In the genomic region with DNA sequence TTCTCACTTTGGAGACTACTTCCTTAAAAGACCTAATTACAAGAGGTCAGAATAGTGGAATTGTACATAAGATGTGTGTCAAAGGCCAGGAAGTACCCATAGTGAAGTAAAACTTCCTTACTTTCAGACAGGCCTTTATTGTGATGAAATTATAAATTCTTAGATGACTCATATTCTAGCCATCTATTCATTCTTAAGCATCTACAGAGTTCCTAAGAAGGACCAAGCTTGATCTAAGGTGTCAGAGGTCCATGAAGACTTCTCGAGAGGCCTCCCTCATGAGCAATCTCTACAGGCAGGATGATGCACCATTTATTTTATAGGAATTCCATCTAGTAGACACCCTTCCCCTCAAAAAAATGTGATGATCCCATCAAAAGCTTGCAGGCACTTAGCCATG, we compare ENCODE assay signal across 20 cellular contexts.
DNase-seq lines count a peak whose midpoint lies in the region; ATAC-seq, FAIRE-seq and TF ChIP-seq lines count a peak whose summit lies in the region.
"Had no signal": no experiment of that assay in that cellular context is flagged by ENCODE, and none has a peak within 500 bp of the region (broad histone marks: within the 10 kb centered on the region; RNA-seq: fewer than 3 reads in every experiment).

No MANE protein-coding gene starts in this region.

- H4K20me1 ChIP-seq in Loucy (ENCODE audit: insufficient read depth, low read length, poor library complexity, severe bottlenecking) (no peaks in the 10 kb centered on the region), osteoblast (ENCODE audit: insufficient read depth, low read length) (peaks cover 60% of the 10 kb centered on the region)

- TF ChIP-seq CTCF in Loucy (conservative IDR thresholded peaks at IDR 0.05; ENCODE audit: low read length) (no peak), epithelial cell of esophagus (IDR thresholded peaks at IDR 0.05; ENCODE audit: insufficient read depth, low read depth, low read length, missing control alignments) (no peak), osteoblast (IDR thresholded peaks at IDR 0.05; ENCODE audit: extremely low read depth, low read depth, low read length) (no peak)

- DNase-seq in ELR (ENCODE audit: low read depth): peak; percentile 57
- DNase-seq in epithelial cell of esophagus (ENCODE audit: low read depth): peak; percentile 19
- peak; percentile 61 for DNase-seq in osteoblast (ENCODE audit: insufficient read length, low spot score, missing footprints)
- DNase-seq in RCC 7860 (ENCODE audit: low spot score): no peak
- DNase-seq in GM19238 (ENCODE audit: insufficient read length, low spot score): no peak
- DNase-seq: activated CD4-positive, alpha-beta T cell treated with anti-CD3 and anti-CD28 coated beads for 1 hour; brain microvascular endothelial cell; CD4-positive, CD25-positive, alpha-beta regulatory T cell; erythroblast; head of caudate nucleus; lower lobe of right lung; NCI-H1436; NCI-H82; retina; stimulated activated CD8-positive, alpha-beta memory T cell treated with anti-CD3 and anti-CD28 coated beads, Interleukin-4, amount 100 ng/mL, for 48 hours had no signal

- H3K9ac ChIP-seq in Loucy (ENCODE audit: low read depth, low read length, poor library complexity, severe bottlenecking): no peak overlapping the region

- H3K4me3 ChIP-seq in Loucy (ENCODE audit: low read length, poor library complexity, severe bottlenecking) (no peak overlapping the region), epithelial cell of esophagus (ENCODE audit: low read length) (no peak overlapping the region), osteoblast (ENCODE audit: insufficient read depth, low read length) (no peak overlapping the region)
- H3K4me3 ChIP-seq: lower lobe of right lung had no signal

- no peaks in the 10 kb centered on the region for H3K79me2 ChIP-seq in Loucy (ENCODE audit: insufficient read depth, low read length)
- H3K79me2 ChIP-seq in osteoblast (ENCODE audit: insufficient read depth, low read length): peaks cover 32% of the 10 kb centered on the region

- ATAC-seq in GM21786 (IDR thresholded peaks at IDR 0.05; ENCODE audit: unreplicated experiment): no peak
- no peak for ATAC-seq in HG03342 (IDR thresholded peaks at IDR 0.05; ENCODE audit: unreplicated experiment)
- ATAC-seq: HepG2, lower lobe of right lung had no signal

- H3K4me1 ChIP-seq in Loucy (ENCODE audit: insufficient read depth, low read length, poor library complexity, severe bottlenecking) (peaks cover 45% of the 10 kb centered on the region), osteoblast (ENCODE audit: insufficient read depth, low read length) (peaks cover 5% of the 10 kb centered on the region)

- no peak overlapping the region for H3K27ac ChIP-seq in osteoblast (ENCODE audit: low read depth, low read length)
- H3K27ac ChIP-seq: brain microvascular endothelial cell, lower lobe of right lung, neutrophil had no signal

- peak overlapping the region; percentile 28 for H3K4me2 ChIP-seq in Loucy (ENCODE audit: low read depth, low read length, poor library complexity, severe bottlenecking)
- no peak overlapping the region for H3K4me2 ChIP-seq in osteoblast (ENCODE audit: insufficient read depth, low read length)

- H2AFZ ChIP-seq in Loucy (ENCODE audit: low read length): 0 out of 2 replicates have a peak overlapping the region, but pooled peaks have one; percentile 17
- H2AFZ ChIP-seq in osteoblast (ENCODE audit: low read length): no peak overlapping the region

- H3K27me3 ChIP-seq in Loucy (ENCODE audit: insufficient read depth, low read length, poor library complexity, severe bottlenecking) (no peaks in the 10 kb centered on the region), osteoblast (ENCODE audit: insufficient read depth, low read length) (no peaks in the 10 kb centered on the region)
- H3K27me3 ChIP-seq: brain microvascular endothelial cell had no signal

- no peaks in the 10 kb centered on the region for H3F3A ChIP-seq in Loucy (ENCODE audit: low read depth)

- H3K36me3 ChIP-seq in Loucy (ENCODE audit: insufficient read depth, low read length) (no peaks in the 10 kb centered on the region), osteoblast (ENCODE audit: insufficient read depth, low read length) (no peaks in the 10 kb centered on the region)
- H3K36me3 ChIP-seq: brain microvascular endothelial cell, lower lobe of right lung, neutrophil had no signal

- H3K9me2 ChIP-seq in Loucy (replicated peaks; ENCODE audit: low read depth, low read length): no peaks in the 10 kb centered on the region

- FAIRE-seq in RCC 7860 (lab: Jason Lieb, UNC): no peak
- FAIRE-seq: HepG2 had no signal

- H3K9me3 ChIP-seq in Loucy (ENCODE audit: insufficient read depth, low read depth, low read length) (no peaks in the 10 kb centered on the region), osteoblast (ENCODE audit: low read depth, low read length) (no peaks in the 10 kb centered on the region)
- H3K9me3 ChIP-seq: lower lobe of right lung, neutrophil had no signal

Comparison
In these comparisons a context has a peak if more than half of its experiments do, and no peak if none do; other contexts are left out.
1. DNase-seq: peak in ELR (single experiment), epithelial cell of esophagus (single experiment) and osteoblast (single experiment); none in RCC 7860 (single experiment) and GM19238 (single experiment).